1 cellular context compared by ENCODE assay signal in the genomic region with DNA sequence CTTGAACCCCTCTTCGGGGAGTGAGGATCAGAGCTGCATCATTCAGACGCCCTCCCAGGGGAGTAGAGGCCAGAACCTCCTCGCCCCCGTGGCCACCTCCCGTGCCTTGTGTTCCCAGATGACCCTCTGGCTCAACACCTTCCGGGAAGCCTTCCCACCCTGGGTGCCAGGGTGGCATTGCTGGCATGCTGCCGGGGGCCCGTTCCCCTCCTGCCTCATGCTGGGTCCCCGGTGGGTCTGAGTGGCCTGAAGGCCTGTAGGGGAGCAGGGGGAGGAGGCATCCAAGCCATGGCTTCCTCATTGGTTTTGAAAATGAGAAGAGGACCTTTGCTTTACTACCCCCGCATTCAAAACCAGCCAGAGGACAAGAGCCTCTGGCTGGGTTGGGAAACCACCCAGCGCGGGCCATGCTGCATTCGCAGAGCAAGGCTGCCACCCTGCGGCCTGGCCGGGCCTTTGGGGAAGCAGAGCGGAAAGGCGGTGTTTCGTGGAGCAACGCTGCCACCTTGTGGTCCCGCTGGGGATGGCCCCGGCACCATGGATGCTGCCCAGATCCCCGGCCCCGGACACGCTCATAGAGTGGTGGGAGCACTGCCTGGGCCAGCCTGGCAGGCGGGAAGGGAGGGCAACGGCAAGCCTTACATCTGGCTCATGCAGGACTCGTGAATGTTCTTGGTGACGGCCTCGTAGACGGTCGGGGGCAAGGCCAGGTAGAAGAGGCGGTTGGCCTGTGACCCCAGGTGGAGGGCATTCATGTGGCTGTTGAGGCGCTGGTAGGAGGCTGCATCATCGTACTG.
A peak's percentile ranks its signal among the peaks of the same experiment; 100 is the strongest.
TF ChIP-seq lines count a peak whose summit lies in the region.

No MANE protein-coding gene starts in this region.

TF ChIP-seq in HepG2, 621 proteins besides CTCF, POLR2A, EP300 and RAD21 (continues in another document):
- TF ChIP-seq XRCC5 (optimal IDR thresholded peaks at IDR 0.05; ENCODE audit: low read length) (peak; percentile 71), CAMTA2 (CRISPR knock-in tag; IDR thresholded peaks at IDR 0.05; ENCODE audit: borderline replicate concordance) (no peak), KMT2B (CRISPR knock-in tag; IDR thresholded peaks at IDR 0.05) (0 out of 2 replicates have a peak, but pooled peaks have one; percentile 32), ZNF143 (CRISPR knock-in tag; IDR thresholded peaks at IDR 0.05) (no peak), HOXA7 (CRISPR knock-in tag; IDR thresholded peaks at IDR 0.05) (no peak), EEA1 (CRISPR knock-in tag; IDR thresholded peaks at IDR 0.05; ENCODE audit: borderline replicate concordance) (no peak), MIER3 (CRISPR knock-in tag; IDR thresholded peaks at IDR 0.05; ENCODE audit: borderline replicate concordance) (peak; percentile 30; the same call in 1 of the 2 replicates), ZNF563 (CRISPR knock-in tag; IDR thresholded peaks at IDR 0.05) (no peak), ZNF598 (CRISPR knock-in tag; IDR thresholded peaks at IDR 0.05; ENCODE audit: borderline replicate concordance) (no peak), SALL1 (CRISPR knock-in tag; IDR thresholded peaks at IDR 0.05) (peak; percentile 45; the same call in 1 of the 2 replicates), ZEB1 (IDR thresholded peaks at IDR 0.05; ENCODE audit: insufficient replicate concordance, low read depth) (no peak), ZNF816 (CRISPR knock-in tag; IDR thresholded peaks at IDR 0.05; ENCODE audit: borderline replicate concordance) (no peak), RBFOX2 (IDR thresholded peaks at IDR 0.05; ENCODE audit: low read depth, low read length) (0 out of 2 replicates have a peak, but pooled peaks have one; percentile 35), CEBPB (IDR thresholded peaks at IDR 0.05; ENCODE audit: borderline replicate concordance, low read depth, low read length) (peak; percentile 52; the same call in 1 of the 2 replicates), RNF2 (conservative IDR thresholded peaks at IDR 0.05; ENCODE audit: low read depth) (no peak), NR3C1 (CRISPR knock-in tag; IDR thresholded peaks at IDR 0.05) (no peak), BHLHE40 (IDR thresholded peaks at IDR 0.05; ENCODE audit: low read length) (0 out of 2 replicates have a peak, but pooled peaks have one; percentile 34), HOXA9 (CRISPR knock-in tag; IDR thresholded peaks at IDR 0.05; ENCODE audit: borderline replicate concordance) (no peak), ZNF7 (CRISPR knock-in tag; IDR thresholded peaks at IDR 0.05) (no peak), ZC3H13 (CRISPR knock-in tag; IDR thresholded peaks at IDR 0.05) (no peak), PAWR (CRISPR knock-in tag; IDR thresholded peaks at IDR 0.05; ENCODE audit: borderline replicate concordance) (no peak), ZNF232 (CRISPR knock-in tag; IDR thresholded peaks at IDR 0.05; ENCODE audit: borderline replicate concordance) (no peak), ELF3 (CRISPR knock-in tag; IDR thresholded peaks at IDR 0.05) (0 out of 2 replicates have a peak, but pooled peaks have one; percentile 28), NONO (IDR thresholded peaks at IDR 0.05) (no peak), NONO (CRISPR knock-in tag; conservative IDR thresholded peaks at IDR 0.05) (0 out of 2 replicates have a peak, but pooled peaks have one; percentile 59), FOXK1 (CRISPR knock-in tag; IDR thresholded peaks at IDR 0.05; ENCODE audit: borderline replicate concordance, low read depth) (no peak), ERF (CRISPR knock-in tag; IDR thresholded peaks at IDR 0.05) (peak; percentile 64; the same call in 1 of the 2 replicates), SP2 (CRISPR knock-in tag; IDR thresholded peaks at IDR 0.05) (no peak), SRSF1 (optimal IDR thresholded peaks at IDR 0.05; ENCODE audit: low read depth, low read length) (no peak), RFX1 (IDR thresholded peaks at IDR 0.05) (no peak)
- TF ChIP-seq, protein P1, sequence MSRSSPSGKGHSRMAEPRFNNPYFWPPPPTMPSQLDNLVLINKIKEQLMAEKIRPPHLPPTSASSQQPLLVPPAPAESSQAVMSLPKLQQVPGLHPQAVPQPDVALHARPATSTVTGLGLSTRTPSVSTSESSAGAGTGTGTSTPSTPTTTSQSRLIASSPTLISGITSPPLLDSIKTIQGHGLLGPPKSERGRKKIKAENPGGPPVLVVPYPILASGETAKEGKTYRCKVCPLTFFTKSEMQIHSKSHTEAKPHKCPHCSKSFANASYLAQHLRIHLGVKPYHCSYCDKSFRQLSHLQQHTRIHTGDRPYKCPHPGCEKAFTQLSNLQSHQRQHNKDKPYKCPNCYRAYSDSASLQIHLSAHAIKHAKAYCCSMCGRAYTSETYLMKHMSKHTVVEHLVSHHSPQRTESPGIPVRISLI (CRISPR knock-in tag; IDR thresholded peaks at IDR 0.05; ENCODE audit: borderline replicate concordance) = no peak
- TF ChIP-seq, protein P2, sequence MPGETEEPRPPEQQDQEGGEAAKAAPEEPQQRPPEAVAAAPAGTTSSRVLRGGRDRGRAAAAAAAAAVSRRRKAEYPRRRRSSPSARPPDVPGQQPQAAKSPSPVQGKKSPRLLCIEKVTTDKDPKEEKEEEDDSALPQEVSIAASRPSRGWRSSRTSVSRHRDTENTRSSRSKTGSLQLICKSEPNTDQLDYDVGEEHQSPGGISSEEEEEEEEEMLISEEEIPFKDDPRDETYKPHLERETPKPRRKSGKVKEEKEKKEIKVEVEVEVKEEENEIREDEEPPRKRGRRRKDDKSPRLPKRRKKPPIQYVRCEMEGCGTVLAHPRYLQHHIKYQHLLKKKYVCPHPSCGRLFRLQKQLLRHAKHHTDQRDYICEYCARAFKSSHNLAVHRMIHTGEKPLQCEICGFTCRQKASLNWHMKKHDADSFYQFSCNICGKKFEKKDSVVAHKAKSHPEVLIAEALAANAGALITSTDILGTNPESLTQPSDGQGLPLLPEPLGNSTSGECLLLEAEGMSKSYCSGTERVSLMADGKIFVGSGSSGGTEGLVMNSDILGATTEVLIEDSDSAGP (CRISPR knock-in tag; IDR thresholded peaks at IDR 0.05; ENCODE audit: borderline replicate concordance) = peak; percentile 70
- TF ChIP-seq, protein P3, sequence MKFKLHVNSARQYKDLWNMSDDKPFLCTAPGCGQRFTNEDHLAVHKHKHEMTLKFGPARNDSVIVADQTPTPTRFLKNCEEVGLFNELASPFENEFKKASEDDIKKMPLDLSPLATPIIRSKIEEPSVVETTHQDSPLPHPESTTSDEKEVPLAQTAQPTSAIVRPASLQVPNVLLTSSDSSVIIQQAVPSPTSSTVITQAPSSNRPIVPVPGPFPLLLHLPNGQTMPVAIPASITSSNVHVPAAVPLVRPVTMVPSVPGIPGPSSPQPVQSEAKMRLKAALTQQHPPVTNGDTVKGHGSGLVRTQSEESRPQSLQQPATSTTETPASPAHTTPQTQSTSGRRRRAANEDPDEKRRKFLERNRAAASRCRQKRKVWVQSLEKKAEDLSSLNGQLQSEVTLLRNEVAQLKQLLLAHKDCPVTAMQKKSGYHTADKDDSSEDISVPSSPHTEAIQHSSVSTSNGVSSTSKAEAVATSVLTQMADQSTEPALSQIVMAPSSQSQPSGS (CRISPR knock-in tag; IDR thresholded peaks at IDR 0.05) = peak; percentile 36; the same call in 1 of the 2 replicates
- TF ChIP-seq, protein P4, sequence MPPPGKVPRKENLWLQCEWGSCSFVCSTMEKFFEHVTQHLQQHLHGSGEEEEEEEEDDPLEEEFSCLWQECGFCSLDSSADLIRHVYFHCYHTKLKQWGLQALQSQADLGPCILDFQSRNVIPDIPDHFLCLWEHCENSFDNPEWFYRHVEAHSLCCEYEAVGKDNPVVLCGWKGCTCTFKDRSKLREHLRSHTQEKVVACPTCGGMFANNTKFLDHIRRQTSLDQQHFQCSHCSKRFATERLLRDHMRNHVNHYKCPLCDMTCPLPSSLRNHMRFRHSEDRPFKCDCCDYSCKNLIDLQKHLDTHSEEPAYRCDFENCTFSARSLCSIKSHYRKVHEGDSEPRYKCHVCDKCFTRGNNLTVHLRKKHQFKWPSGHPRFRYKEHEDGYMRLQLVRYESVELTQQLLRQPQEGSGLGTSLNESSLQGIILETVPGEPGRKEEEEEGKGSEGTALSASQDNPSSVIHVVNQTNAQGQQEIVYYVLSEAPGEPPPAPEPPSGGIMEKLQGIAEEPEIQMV (CRISPR knock-in tag; IDR thresholded peaks at IDR 0.05; ENCODE audit: low read depth) = no peak
- TF ChIP-seq, protein P5, sequence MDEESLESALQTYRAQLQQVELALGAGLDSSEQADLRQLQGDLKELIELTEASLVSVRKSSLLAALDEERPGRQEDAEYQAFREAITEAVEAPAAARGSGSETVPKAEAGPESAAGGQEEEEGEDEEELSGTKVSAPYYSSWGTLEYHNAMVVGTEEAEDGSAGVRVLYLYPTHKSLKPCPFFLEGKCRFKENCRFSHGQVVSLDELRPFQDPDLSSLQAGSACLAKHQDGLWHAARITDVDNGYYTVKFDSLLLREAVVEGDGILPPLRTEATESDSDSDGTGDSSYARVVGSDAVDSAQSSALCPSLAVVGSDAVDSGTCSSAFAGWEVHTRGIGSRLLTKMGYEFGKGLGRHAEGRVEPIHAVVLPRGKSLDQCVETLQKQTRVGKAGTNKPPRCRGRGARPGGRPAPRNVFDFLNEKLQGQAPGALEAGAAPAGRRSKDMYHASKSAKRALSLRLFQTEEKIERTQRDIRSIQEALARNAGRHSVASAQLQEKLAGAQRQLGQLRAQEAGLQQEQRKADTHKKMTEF (CRISPR knock-in tag; IDR thresholded peaks at IDR 0.05) = peak; percentile 74
- TF ChIP-seq, protein P6, sequence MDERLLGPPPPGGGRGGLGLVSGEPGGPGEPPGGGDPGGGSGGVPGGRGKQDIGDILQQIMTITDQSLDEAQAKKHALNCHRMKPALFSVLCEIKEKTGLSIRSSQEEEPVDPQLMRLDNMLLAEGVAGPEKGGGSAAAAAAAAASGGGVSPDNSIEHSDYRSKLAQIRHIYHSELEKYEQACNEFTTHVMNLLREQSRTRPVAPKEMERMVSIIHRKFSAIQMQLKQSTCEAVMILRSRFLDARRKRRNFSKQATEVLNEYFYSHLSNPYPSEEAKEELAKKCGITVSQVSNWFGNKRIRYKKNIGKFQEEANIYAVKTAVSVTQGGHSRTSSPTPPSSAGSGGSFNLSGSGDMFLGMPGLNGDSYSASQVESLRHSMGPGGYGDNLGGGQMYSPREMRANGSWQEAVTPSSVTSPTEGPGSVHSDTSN (CRISPR knock-in tag; IDR thresholded peaks at IDR 0.05) = no peak
- TF ChIP-seq, protein P7, sequence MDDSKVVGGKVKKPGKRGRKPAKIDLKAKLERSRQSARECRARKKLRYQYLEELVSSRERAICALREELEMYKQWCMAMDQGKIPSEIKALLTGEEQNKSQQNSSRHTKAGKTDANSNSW (CRISPR knock-in tag; IDR thresholded peaks at IDR 0.05; ENCODE audit: borderline replicate concordance) = no peak
- TF ChIP-seq, protein P8, sequence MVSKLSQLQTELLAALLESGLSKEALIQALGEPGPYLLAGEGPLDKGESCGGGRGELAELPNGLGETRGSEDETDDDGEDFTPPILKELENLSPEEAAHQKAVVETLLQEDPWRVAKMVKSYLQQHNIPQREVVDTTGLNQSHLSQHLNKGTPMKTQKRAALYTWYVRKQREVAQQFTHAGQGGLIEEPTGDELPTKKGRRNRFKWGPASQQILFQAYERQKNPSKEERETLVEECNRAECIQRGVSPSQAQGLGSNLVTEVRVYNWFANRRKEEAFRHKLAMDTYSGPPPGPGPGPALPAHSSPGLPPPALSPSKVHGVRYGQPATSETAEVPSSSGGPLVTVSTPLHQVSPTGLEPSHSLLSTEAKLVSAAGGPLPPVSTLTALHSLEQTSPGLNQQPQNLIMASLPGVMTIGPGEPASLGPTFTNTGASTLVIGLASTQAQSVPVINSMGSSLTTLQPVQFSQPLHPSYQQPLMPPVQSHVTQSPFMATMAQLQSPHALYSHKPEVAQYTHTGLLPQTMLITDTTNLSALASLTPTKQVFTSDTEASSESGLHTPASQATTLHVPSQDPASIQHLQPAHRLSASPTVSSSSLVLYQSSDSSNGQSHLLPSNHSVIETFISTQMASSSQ (IDR thresholded peaks at IDR 0.05; ENCODE audit: low read depth) = no peak
- TF ChIP-seq, protein P8 (CRISPR knock-in tag; IDR thresholded peaks at IDR 0.05; ENCODE audit: borderline replicate concordance) = no peak
- TF ChIP-seq, protein P9, sequence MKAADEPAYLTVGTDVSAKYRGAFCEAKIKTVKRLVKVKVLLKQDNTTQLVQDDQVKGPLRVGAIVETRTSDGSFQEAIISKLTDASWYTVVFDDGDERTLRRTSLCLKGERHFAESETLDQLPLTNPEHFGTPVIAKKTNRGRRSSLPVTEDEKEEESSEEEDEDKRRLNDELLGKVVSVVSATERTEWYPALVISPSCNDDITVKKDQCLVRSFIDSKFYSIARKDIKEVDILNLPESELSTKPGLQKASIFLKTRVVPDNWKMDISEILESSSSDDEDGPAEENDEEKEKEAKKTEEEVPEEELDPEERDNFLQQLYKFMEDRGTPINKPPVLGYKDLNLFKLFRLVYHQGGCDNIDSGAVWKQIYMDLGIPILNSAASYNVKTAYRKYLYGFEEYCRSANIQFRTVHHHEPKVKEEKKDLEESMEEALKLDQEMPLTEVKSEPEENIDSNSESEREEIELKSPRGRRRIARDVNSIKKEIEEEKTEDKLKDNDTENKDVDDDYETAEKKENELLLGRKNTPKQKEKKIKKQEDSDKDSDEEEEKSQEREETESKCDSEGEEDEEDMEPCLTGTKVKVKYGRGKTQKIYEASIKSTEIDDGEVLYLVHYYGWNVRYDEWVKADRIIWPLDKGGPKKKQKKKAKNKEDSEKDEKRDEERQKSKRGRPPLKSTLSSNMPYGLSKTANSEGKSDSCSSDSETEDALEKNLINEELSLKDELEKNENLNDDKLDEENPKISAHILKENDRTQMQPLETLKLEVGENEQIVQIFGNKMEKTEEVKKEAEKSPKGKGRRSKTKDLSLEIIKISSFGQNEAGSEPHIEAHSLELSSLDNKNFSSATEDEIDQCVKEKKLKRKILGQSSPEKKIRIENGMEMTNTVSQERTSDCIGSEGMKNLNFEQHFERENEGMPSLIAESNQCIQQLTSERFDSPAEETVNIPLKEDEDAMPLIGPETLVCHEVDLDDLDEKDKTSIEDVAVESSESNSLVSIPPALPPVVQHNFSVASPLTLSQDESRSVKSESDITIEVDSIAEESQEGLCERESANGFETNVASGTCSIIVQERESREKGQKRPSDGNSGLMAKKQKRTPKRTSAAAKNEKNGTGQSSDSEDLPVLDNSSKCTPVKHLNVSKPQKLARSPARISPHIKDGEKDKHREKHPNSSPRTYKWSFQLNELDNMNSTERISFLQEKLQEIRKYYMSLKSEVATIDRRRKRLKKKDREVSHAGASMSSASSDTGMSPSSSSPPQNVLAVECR (CRISPR knock-in tag; IDR thresholded peaks at IDR 0.05; ENCODE audit: borderline replicate concordance) = peak; percentile 36; the same call in 1 of the 2 replicates
